Comparison of ENCODE assay signal across 1 cellular context in genomic region chr15:68364660-68365035, GRCh38.
TF ChIP-seq lines count a peak whose summit lies in the region.

No MANE protein-coding gene starts in this region.

TF ChIP-seq in IMR-90, 13 proteins besides CTCF, POLR2A, EP300 and RAD21:
- TF ChIP-seq MXI1 (IDR thresholded peaks at IDR 0.05; ENCODE audit: borderline replicate concordance, low read depth, low read length) (no peak), NFE2L2 (IDR thresholded peaks at IDR 0.05; ENCODE audit: low read depth, low read length) (no peak), RCOR1 (IDR thresholded peaks at IDR 0.05; ENCODE audit: insufficient replicate concordance, low read length) (no peak), USF2 (IDR thresholded peaks at IDR 0.05; ENCODE audit: low read depth, low read length) (no peak), ELK1 (IDR thresholded peaks at IDR 0.05; ENCODE audit: borderline replicate concordance, low read depth, low read length) (no peak), CEBPB (IDR thresholded peaks at IDR 0.05; ENCODE audit: low read depth, low read length) (no peak), CHD1 (IDR thresholded peaks at IDR 0.05; ENCODE audit: low read depth, low read length) (no peak)
